In the genomic region with DNA sequence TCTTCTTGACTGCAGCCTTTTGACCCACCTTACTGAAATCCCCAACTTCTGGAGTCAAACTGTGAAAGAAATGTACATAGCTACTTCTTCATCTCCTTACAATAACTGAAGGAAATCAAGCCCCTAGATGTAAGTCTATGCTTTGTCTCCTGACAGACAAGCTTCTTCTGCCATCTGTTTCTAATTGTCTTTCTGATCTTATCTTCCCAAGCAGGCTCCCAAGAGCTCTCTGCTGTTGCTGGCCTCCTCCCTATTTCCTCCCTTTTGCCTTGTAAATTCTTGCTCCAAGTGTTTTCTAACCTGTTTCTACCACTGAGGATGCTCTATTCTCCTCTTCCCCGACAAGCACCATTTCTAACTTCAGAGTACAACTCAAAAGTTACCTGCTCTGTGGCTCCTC, we compare ENCODE assay signal across 1 cellular context.
TF ChIP-seq lines count a peak whose summit lies in the region.

No MANE protein-coding gene starts in this region.

TF ChIP-seq in H1, 55 proteins besides CTCF, POLR2A, EP300 and RAD21:
- TF ChIP-seq ZNF274 (IDR thresholded peaks at IDR 0.05; ENCODE audit: borderline replicate concordance, extremely low read depth, low read length) (no peak), SIX5 (IDR thresholded peaks at IDR 0.05; ENCODE audit: low read depth, low read length) (no peak), HDAC2 (IDR thresholded peaks at IDR 0.05; ENCODE audit: borderline replicate concordance in 1 of 2, low read depth in 2 of 2, low read length in 2 of 2) (no peak), FOSL1 (IDR thresholded peaks at IDR 0.05; ENCODE audit: insufficient read depth, low read depth, low read length) (no peak), CHD2 (IDR thresholded peaks at IDR 0.05; ENCODE audit: low read length) (no peak), SRF (IDR thresholded peaks at IDR 0.05; ENCODE audit: low read depth, low read length) (no peak), POLR2AphosphoS5 (IDR thresholded peaks at IDR 0.05; ENCODE audit: low read depth, low read length) (no peak), PHF8 (conservative IDR thresholded peaks at IDR 0.05; ENCODE audit: low read depth, low read length) (no peak), GTF2F1 (IDR thresholded peaks at IDR 0.05; ENCODE audit: borderline replicate concordance, low read depth, low read length) (no peak), RXRA (IDR thresholded peaks at IDR 0.05; ENCODE audit: insufficient read depth, low read depth, low read length) (no peak), KDM4A (IDR thresholded peaks at IDR 0.05; ENCODE audit: low read depth, low read length, severe bottlenecking) (no peak), KDM1A (IDR thresholded peaks at IDR 0.05; ENCODE audit: borderline replicate concordance, low read length) (no peak), NANOG (IDR thresholded peaks at IDR 0.05; ENCODE audit: insufficient read depth, low read depth, low read length, poor library complexity, severe bottlenecking) (no peak), SP2 (IDR thresholded peaks at IDR 0.05; ENCODE audit: low read length) (no peak), BACH1 (IDR thresholded peaks at IDR 0.05; ENCODE audit: low read length) (no peak)
